8 cellular contexts compared by ENCODE assay signal in the genomic region with DNA sequence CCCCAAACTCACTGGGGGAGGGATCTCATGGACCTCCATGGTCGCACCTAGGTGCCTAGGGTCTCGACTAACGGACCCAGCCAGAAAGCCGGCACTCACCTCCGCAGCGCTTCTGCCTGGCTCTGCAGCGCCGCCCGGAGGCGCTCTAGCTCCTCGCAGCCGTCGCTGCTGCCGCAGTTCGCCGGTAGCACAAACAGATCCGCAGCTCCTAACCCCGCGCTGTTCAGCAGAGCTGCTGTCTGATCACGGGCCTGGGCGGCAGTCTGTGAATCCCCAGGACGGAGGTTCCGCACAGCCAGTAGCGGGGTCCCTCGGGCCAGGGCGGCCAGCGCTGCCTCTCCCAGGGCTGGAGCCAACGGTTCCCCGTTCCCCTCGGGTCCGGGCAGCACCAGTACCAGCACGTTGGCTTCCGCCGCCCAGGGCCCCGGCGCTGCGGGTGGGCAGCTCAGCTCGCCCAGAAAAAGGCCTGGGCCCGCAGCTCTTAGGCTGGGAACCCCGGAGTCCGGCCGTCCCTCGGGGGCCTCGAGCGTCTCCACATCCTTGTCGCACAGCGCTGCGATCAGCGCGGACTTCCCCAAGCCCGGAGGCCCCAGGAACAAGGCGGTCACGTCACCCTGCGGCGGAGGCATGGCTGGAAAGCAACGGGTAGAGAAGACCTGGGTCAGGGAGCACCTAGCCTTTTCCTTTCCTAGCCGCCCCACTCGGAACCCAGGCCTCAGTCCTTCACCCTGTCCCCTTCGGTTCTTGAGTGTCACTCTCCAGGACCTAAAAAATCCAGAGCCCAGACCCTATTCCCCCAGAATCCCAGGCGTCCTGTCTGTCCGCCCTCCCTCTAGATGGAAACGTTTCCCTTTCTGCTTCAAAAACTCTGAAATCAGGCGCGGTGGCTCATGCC.
DNase-seq lines count a peak whose midpoint lies in the region; ATAC-seq lines count a peak whose summit lies in the region.

No MANE protein-coding gene starts in this region.

- H3K4me1 Mint-ChIP-seq in memory B cell = peaks cover 31% of the 10 kb centered on the region

- peak overlapping the region; percentile 100 for H3K27ac Mint-ChIP-seq in memory B cell

- no peaks in the 10 kb centered on the region for H3K27me3 Mint-ChIP-seq in memory B cell

- ATAC-seq in GM21423 (IDR thresholded peaks at IDR 0.05; ENCODE audit: unreplicated experiment) (peak; percentile 27), memory B cell (ENCODE audit: low read depth) (peak; percentile 48), HG02798 (IDR thresholded peaks at IDR 0.05; ENCODE audit: poor library complexity, unreplicated experiment) (no peak)

- DNase-seq in Ammon's horn (ENCODE audit: low spot score) (peak; percentile 55), NCI-H526 treated with DMSO at 0.1 percent for 48 hours (lab: John Stamatoyannopoulos, UW) (peak; percentile 59), ecto neural progenitor cell (ENCODE audit: low spot score) (peak; percentile 83), memory B cell (ENCODE audit: low spot score in 2 of 2) (peak; percentile 58 to 68)
- DNase-seq in activated CD4-positive, alpha-beta T cell treated with anti-CD3 and anti-CD28 coated beads, Interleukin-2, amount 50 U/mL, for 24 hours (ENCODE audit: low read depth in 1 of 2, low spot score in 1 of 2) = peak; percentile 49 to 51
- DNase-seq in stimulated activated CD8-positive, alpha-beta memory T cell treated with anti-CD3 and anti-CD28 coated beads, Interleukin-15, amount 100 ng/mL, for 1 hour (ENCODE audit: low read depth) = peak; percentile 32

- no peaks in the 10 kb centered on the region for H3K9me3 Mint-ChIP-seq in memory B cell

- peak overlapping the region; percentile 95 for H3K4me3 Mint-ChIP-seq in memory B cell

- H3K36me3 Mint-ChIP-seq in memory B cell = peaks cover 3% of the 10 kb centered on the region

Comparison
In these comparisons a context has a peak if more than half of its experiments do, and no peak if none do; other contexts are left out.
1. DNase-seq: peak in every context shown above with its lines; median percentile 83 in ecto neural progenitor cell; 63 in memory B cell; 59 in NCI-H526 treated with DMSO at 0.1 percent for 48 hours; 55 in Ammon's horn; 50 in activated CD4-positive, alpha-beta T cell treated with anti-CD3 and anti-CD28 coated beads, Interleukin-2, amount 50 U/mL, for 24 hours; 32 in stimulated activated CD8-positive, alpha-beta memory T cell treated with anti-CD3 and anti-CD28 coated beads, Interleukin-15, amount 100 ng/mL, for 1 hour.